8 cellular contexts compared by ENCODE assay signal in genomic region chr17:996554-997344, GRCh38.
DNase-seq lines count a peak whose midpoint lies in the region; ATAC-seq and TF ChIP-seq lines count a peak whose summit lies in the region.

Gene TIMM22 (plus strand): TSS chr17:997129. CDS start chr17:997143, 14 bp downstream.

- TF ChIP-seq CTCF in 22Rv1 (IDR thresholded peaks at IDR 0.05) (peak; percentile 98), astrocyte of the spinal cord (IDR thresholded peaks at IDR 0.05; ENCODE audit: low read depth, low read length) (peak; percentile 77), retinal pigment epithelial cell (conservative IDR thresholded peaks at IDR 0.05; ENCODE audit: low read depth, low read length) (peak; percentile 86)

- in situ Hi-C loops in astrocyte of the spinal cord (cut with HindIII; ENCODE audit: low sequenced_read_pairs): no loop called here

- DNase-seq in NCI-H2081 (lab: John Stamatoyannopoulos, UW): peak; percentile 94 to 96
- DNase-seq in T1000 (lab: John Stamatoyannopoulos, UW): peak; percentile 95
- DNase-seq in astrocyte of the spinal cord (ENCODE audit: low read depth, low spot score): peak; percentile 99
- peak; percentile 92 to 93 for DNase-seq in hippocampal formation (lab: John Stamatoyannopoulos, UW)
- peak; percentile 89 for DNase-seq in retinal pigment epithelial cell (ENCODE audit: low read depth)

- H3K27ac ChIP-seq in 22Rv1: peak within 1 kb of the TSS; percentile 77

- peak; percentile 90 for ATAC-seq in GM18511 (IDR thresholded peaks at IDR 0.05; ENCODE audit: unreplicated experiment)
- ATAC-seq in HG03039 (IDR thresholded peaks at IDR 0.05; ENCODE audit: unreplicated experiment): peak; percentile 76

- H3K4me3 ChIP-seq in astrocyte of the spinal cord (ENCODE audit: low read depth, low read length) (peak within 1 kb of the TSS; percentile 100), retinal pigment epithelial cell (ENCODE audit: low read length) (peak within 1 kb of the TSS; percentile 83)

Comparison
In these comparisons a context has a peak if more than half of its experiments do, and no peak if none do; other contexts are left out.
1. Peak in every context shown above with its lines: DNase-seq, ATAC-seq, H3K4me3 ChIP-seq and H3K27ac ChIP-seq.